Comparison of ENCODE assay signal across 15 cellular contexts in the genomic region with DNA sequence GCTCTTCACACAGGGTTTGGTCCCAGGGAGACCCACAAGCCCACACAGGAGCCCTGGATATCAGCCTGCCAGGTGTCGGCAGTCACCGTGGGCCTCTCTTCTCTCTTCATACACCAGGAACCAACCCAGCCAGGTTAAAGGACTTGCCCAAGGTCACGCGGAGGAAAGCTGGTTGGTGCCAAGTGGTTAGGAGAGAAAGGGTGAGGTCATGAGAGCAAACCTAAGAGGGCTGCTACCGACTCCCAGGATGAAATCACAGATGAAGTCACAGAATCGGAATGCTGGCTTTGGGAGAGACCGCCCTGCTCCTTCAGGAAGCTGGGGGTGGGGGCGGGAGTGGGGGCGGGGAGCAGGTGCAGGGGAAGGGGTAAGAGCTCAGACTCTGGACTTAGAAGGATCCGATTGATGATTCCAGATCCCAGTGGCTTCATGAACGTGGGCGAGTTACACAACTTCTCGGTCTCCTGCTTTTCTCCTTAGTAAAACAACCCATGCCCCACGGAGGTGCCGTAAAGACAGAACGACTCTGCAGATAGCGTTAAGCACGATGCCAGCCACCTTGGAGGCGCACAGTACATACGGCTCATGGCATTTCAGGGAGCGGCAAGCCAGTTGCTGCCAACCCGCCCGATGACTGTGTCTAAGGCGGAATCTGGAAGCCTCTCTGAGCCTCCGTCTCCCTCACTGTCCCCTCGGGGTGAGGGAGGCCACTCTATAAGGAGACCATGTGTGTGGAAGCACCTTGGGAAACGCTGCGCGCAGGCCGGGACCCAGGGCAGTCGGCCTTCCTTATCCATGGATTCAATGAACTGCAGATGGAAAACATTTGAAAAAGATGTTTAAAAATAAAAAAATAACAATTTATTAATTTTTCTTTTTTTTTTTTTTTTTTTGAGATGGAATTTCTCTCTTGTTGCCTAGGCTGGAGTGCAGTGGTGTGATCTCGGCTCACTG. TPM values are rescaled to one million over a fixed set of nuclear protein-coding genes. Genes with fewer than 3 reads are reported as not detected.
DNase-seq lines count a peak whose midpoint lies in the region; ATAC-seq and TF ChIP-seq lines count a peak whose summit lies in the region.
"Had no signal": no experiment of that assay in that cellular context is flagged by ENCODE, and none has a peak within 500 bp of the region (broad histone marks: within the 10 kb centered on the region; RNA-seq: fewer than 3 reads in every experiment).

No MANE protein-coding gene starts in this region.

- H3K27ac ChIP-seq in GM23338 (ENCODE audit: low read depth) (no peak overlapping the region), fibroblast of lung (ENCODE audit: insufficient read depth, low read length) (no peak overlapping the region), trophoblast cell (ENCODE audit: low read depth, low read length) (no peak overlapping the region), OCI-LY7 (ENCODE audit: low read depth, low read length, poor library complexity, severe bottlenecking) (no peak overlapping the region)
- H3K27ac ChIP-seq: gastrocnemius medialis, psoas muscle, tibial artery had no signal

- H3K23ac ChIP-seq in trophoblast cell (ENCODE audit: low read length), result no peak overlapping the region

- H3K79me2 ChIP-seq in GM23338 (replicated peaks; ENCODE audit: insufficient read depth) (no peaks in the 10 kb centered on the region), fibroblast of lung (ENCODE audit: control insufficient read depth, insufficient read depth, low read length) (no peaks in the 10 kb centered on the region), trophoblast cell (ENCODE audit: control insufficient read depth, insufficient read depth, low read length, poor library complexity) (no peaks in the 10 kb centered on the region), OCI-LY7 (ENCODE audit: insufficient read depth, low read depth, low read length) (no peaks in the 10 kb centered on the region)

- peak; percentile 56 for ATAC-seq in GM23338
- ATAC-seq: gastrocnemius medialis, psoas muscle had no signal

- no peak overlapping the region for H4K12ac ChIP-seq in trophoblast cell (ENCODE audit: low read depth, low read length)

- no peaks in the 10 kb centered on the region for H3K36me3 Mint-ChIP-seq in GM23338 (ENCODE audit: low read depth)
- H3K36me3 Mint-ChIP-seq: memory B cell had no signal

- H3K27me3 Mint-ChIP-seq in GM23338 (ENCODE audit: insufficient read depth, low read depth, poor library complexity), result peaks cover 8% of the 10 kb centered on the region

- no peaks in the 10 kb centered on the region for H4K20me1 ChIP-seq in GM23338 (replicated peaks; ENCODE audit: insufficient read depth)
- no peaks in the 10 kb centered on the region for H4K20me1 ChIP-seq in fibroblast of lung (ENCODE audit: control insufficient read depth, extremely low read depth, insufficient read depth, low read length)
- no peaks in the 10 kb centered on the region for H4K20me1 ChIP-seq in OCI-LY7 (ENCODE audit: insufficient read depth, low read length)

- H3K36me3 ChIP-seq in GM23338 (ENCODE audit: insufficient read depth) (no peaks in the 10 kb centered on the region; the same call in 1 of the 2 replicates), fibroblast of lung (ENCODE audit: control insufficient read depth, insufficient read depth, low read length) (no peaks in the 10 kb centered on the region), trophoblast cell (ENCODE audit: control insufficient read depth in 1 of 2, insufficient read depth in 2 of 2, low read length in 2 of 2) (no peaks in the 10 kb centered on the region), OCI-LY7 (ENCODE audit: insufficient read depth, low read length) (no peaks in the 10 kb centered on the region)
- H3K36me3 ChIP-seq: gastrocnemius medialis, tibial artery had no signal

- peaks cover 7% of the 10 kb centered on the region for H3K79me1 ChIP-seq in trophoblast cell (ENCODE audit: low read length)

- peak overlapping the region; percentile 31 for H4K91ac ChIP-seq in trophoblast cell (ENCODE audit: low read depth, low read length)

- CTCF ChIA-PET in OCI-LY7 (lab: Charles Lee; ENCODE audit: unreplicated experiment), result no interaction called here

- H3K4me3 Mint-ChIP-seq in GM23338, result no peak overlapping the region
- H3K4me3 Mint-ChIP-seq: memory B cell had no signal

- H3K9ac ChIP-seq in fibroblast of lung (ENCODE audit: insufficient read depth, low read length) (no peak overlapping the region), trophoblast cell (ENCODE audit: low read length) (no peak overlapping the region)

- intact Hi-C loops in OCI-LY7 (cut with micrococcal nuclease; ENCODE audit: unreplicated experiment), result no loop called here

- no peaks in the 10 kb centered on the region for H3K4me1 ChIP-seq in GM23338 (ENCODE audit: insufficient read depth)
- H3K4me1 ChIP-seq in fibroblast of lung (ENCODE audit: control insufficient read depth, extremely low read depth, insufficient read depth, low read length), result no peaks in the 10 kb centered on the region
- H3K4me1 ChIP-seq in trophoblast cell (ENCODE audit: control insufficient read depth in 1 of 2, insufficient read depth in 2 of 2, low read length in 2 of 2), result peaks cover 6 to 10% of the 10 kb centered on the region in 2 experiments
- no peaks in the 10 kb centered on the region for H3K4me1 ChIP-seq in OCI-LY7 (ENCODE audit: insufficient read depth, low read length, poor library complexity, severe bottlenecking)
- H3K4me1 ChIP-seq: gastrocnemius medialis, psoas muscle, tibial artery had no signal

- POLR2A ChIA-PET in OCI-LY7 (lab: Charles Lee), result no interaction called here

- WGBS in trophoblast cell (ENCODE audit: extremely low coverage, insufficient coverage, insufficient read length), result no CpG with 5 or more reads among the region's 32 CpGs

- no peak overlapping the region for H3K4ac ChIP-seq in trophoblast cell (ENCODE audit: low read depth, low read length)

- peak overlapping the region; percentile 56 for H3K14ac ChIP-seq in trophoblast cell (ENCODE audit: low read length)

- H3K9me2 ChIP-seq in GM23338 (ENCODE audit: insufficient read depth), result no peaks in the 10 kb centered on the region
- no peaks in the 10 kb centered on the region for H3K9me2 ChIP-seq in OCI-LY7 (ENCODE audit: insufficient read depth, low read length)

- H2AFZ ChIP-seq in GM23338, result 0 out of 2 replicates have a peak overlapping the region, but pooled peaks have one; percentile 83
- H2AFZ ChIP-seq in fibroblast of lung (ENCODE audit: low read length), result no peak overlapping the region
- H2AFZ ChIP-seq in trophoblast cell (ENCODE audit: insufficient read depth, low read length, poor library complexity), result no peak overlapping the region
- H2AFZ ChIP-seq in OCI-LY7 (ENCODE audit: low read length), result no peak overlapping the region

- H3K27me3 ChIP-seq in GM23338 (ENCODE audit: insufficient read depth) (no peaks in the 10 kb centered on the region), fibroblast of lung (ENCODE audit: control insufficient read depth, insufficient read depth, low read length) (no peaks in the 10 kb centered on the region), trophoblast cell (ENCODE audit: insufficient read depth, low read length) (no peaks in the 10 kb centered on the region)
- H3K27me3 ChIP-seq: gastrocnemius medialis had no signal

- no peak overlapping the region for H3K18ac ChIP-seq in trophoblast cell (ENCODE audit: low read length)

- H3K9me3 Mint-ChIP-seq in GM23338, result no peaks in the 10 kb centered on the region
- H3K9me3 Mint-ChIP-seq: memory B cell had no signal

- peak; percentile 59 for DNase-seq in GM23338 (ENCODE audit: low spot score)
- peak; percentile 65 for DNase-seq in RKO (ENCODE audit: low spot score)
- DNase-seq in fibroblast of lung (ENCODE audit: low read depth in 2 of 2), result peak; percentile 51 to 84
- peak in 1 of 2 donors; percentile 65 for DNase-seq in trophoblast cell
- DNase-seq in NCI-H1092 (lab: John Stamatoyannopoulos, UW), result no peak
- no peak for DNase-seq in activated CD4-positive, alpha-beta T cell treated with anti-CD3 and anti-CD28 coated beads, Interleukin-2, amount 50 U/mL, for 48 hours
- DNase-seq in activated CD4-positive, CD25-positive, alpha-beta regulatory T cell treated with anti-CD3 and anti-CD28 coated beads, Interleukin-2, amount 50 U/mL, for 72 hours, result no peak
- DNase-seq in OCI-LY7 (ENCODE audit: low spot score), result no peak
- DNase-seq: COR-L47, gastrocnemius medialis, NCI-H510A treated with DMSO at 0.1 percent for 48 hours, psoas muscle, SHP77, tibial artery had no signal

- H3K4me3 ChIP-seq in GM23338 (no peak overlapping the region), fibroblast of lung (replicated peaks in 1 of 4; ENCODE audit: control extremely low read depth in 1 of 4, insufficient read depth in 1 of 4, low read depth in 3 of 4, low read length in 4 of 4) (no peak overlapping the region), trophoblast cell (ENCODE audit: low read depth, low read length) (no peak overlapping the region), OCI-LY7 (ENCODE audit: low read depth, low read length, poor library complexity, severe bottlenecking) (no peak overlapping the region)
- H3K4me3 ChIP-seq: gastrocnemius medialis, psoas muscle, tibial artery had no signal

- peaks cover 6% of the 10 kb centered on the region; the same call in 2 of the 3 replicates for H3K4me1 Mint-ChIP-seq in GM23338

- H3K4me2 ChIP-seq in GM23338 (no peak overlapping the region), fibroblast of lung (ENCODE audit: extremely low read depth, insufficient read depth, low read length) (no peak overlapping the region), trophoblast cell (ENCODE audit: low read length) (no peak overlapping the region), OCI-LY7 (ENCODE audit: low read length) (no peak overlapping the region)

- H2AK5ac ChIP-seq in trophoblast cell (ENCODE audit: low read length), result no peak overlapping the region

- H2BK5ac ChIP-seq in trophoblast cell (ENCODE audit: low read depth, low read length, poor library complexity), result peak overlapping the region; percentile 47

- H3K9me3 ChIP-seq in fibroblast of lung (ENCODE audit: control insufficient read depth, insufficient read depth, low read depth, low read length) (no peaks in the 10 kb centered on the region), trophoblast cell (ENCODE audit: insufficient read depth, low read depth, low read length) (no peaks in the 10 kb centered on the region), OCI-LY7 (ENCODE audit: low read length) (no peaks in the 10 kb centered on the region)
- H3K9me3 ChIP-seq: gastrocnemius medialis, psoas muscle, tibial artery had no signal

- H4K8ac ChIP-seq in trophoblast cell (ENCODE audit: low read depth, low read length), result peak overlapping the region; percentile 63

- no peak for TF ChIP-seq CTCF in GM23338 (conservative IDR thresholded peaks at IDR 0.05; ENCODE audit: low read depth in 2 of 2)
- TF ChIP-seq CTCF in fibroblast of lung (conservative IDR thresholded peaks at IDR 0.05 in 1 of 2, IDR thresholded peaks at IDR 0.05 in 1 of 2; ENCODE audit: low read depth in 1 of 2, low read length in 2 of 2), result no peak
- no peak for TF ChIP-seq CTCF in OCI-LY7 (conservative IDR thresholded peaks at IDR 0.05; ENCODE audit: low read length)

- no peak overlapping the region for H3K27ac Mint-ChIP-seq in GM23338
- H3K27ac Mint-ChIP-seq: memory B cell had no signal

- H3F3A ChIP-seq in GM23338 (replicated peaks; ENCODE audit: low read depth), result no peaks in the 10 kb centered on the region

- H2BK12ac ChIP-seq in trophoblast cell (ENCODE audit: low read length), result peak overlapping the region; percentile 53

- no TSS peak for BruUV-seq in OCI-LY7 (replicated peaks; lab: Mats Ljungman, UMichigan)

- peak overlapping the region; percentile 57 for H2BK120ac ChIP-seq in trophoblast cell (ENCODE audit: insufficient read depth, low read length, poor library complexity)

RNA-seq across cellular contexts. Expression of a gene that starts 23.0 kb away (rescaled TPM):
- total RNA-seq in GM23338 (2014; rRNA removed; shearing (Covaris generic)), result 17.1 and 28.9 TPM in 2 replicates
- 22.2 and 24.6 TPM in 2 replicates for polyA plus RNA-seq in GM23338 (2016; fragmentation: Nextera tagmentation; extraction: Ambion mirVana)
- total RNA-seq in fibroblast of lung, result 19.8 and 32.9 TPM in 2 replicates
- polyA plus RNA-seq in fibroblast of lung, result 19.5 and 30.8 TPM in 2 replicates
- 10.9 and 16.8 TPM in 2 replicates for polyA plus RNA-seq in fibroblast of lung (2012)
- polyA minus RNA-seq in fibroblast of lung (ENCODE audit: low replicate concordance), result 0.86 and 14.3 TPM in 2 replicates
- 20.9 and 23.2 TPM in 2 replicates for polyA plus RNA-seq in trophoblast cell (2013)
- 25.1 and 31.1 TPM in 2 replicates for total RNA-seq in OCI-LY7 (2014; rRNA removed; shearing (Covaris generic))
- 35.3 and 39.6 TPM in 2 replicates for total RNA-seq in OCI-LY7 (2022)

Comparison
In these comparisons a context has a peak if more than half of its experiments do, and no peak if none do; other contexts are left out.
1. DNase-seq: peak in GM23338 (single experiment), RKO (single experiment) and fibroblast of lung (2 of 2); none in NCI-H1092 (single experiment), activated CD4-positive, alpha-beta T cell treated with anti-CD3 and anti-CD28 coated beads, Interleukin-2, amount 50 U/mL, for 48 hours (0 of 2), activated CD4-positive, CD25-positive, alpha-beta regulatory T cell treated with anti-CD3 and anti-CD28 coated beads, Interleukin-2, amount 50 U/mL, for 72 hours (single experiment) and OCI-LY7 (single experiment).